ENCODE assay signal across 21 cellular contexts in the genomic region with DNA sequence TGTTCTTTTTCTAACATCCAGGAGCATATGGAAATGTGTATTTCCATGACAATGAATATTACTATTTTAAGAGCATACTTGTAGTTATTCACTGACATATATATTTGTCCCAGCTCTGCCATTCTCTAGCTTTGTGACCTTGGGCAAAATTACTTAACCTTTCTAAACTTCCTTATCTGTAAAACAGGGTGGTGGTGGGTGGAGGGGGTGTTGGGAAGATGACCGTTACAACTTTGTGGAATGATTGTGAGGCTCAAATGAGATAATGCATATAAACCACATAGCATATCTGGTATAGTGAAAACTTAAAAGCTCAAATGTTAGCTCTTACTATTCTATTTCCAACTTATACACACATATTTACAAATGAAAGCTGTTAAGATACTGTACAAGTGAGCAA.
"Had no signal": no experiment of that assay in that cellular context is flagged by ENCODE, and none has a peak within 500 bp of the region (broad histone marks: within the 10 kb centered on the region; RNA-seq: fewer than 3 reads in every experiment).

No MANE protein-coding gene starts in this region.

- H3K9me3 Mint-ChIP-seq: immature natural killer cell; memory B cell; nephron; stimulated activated effector memory CD8-positive, alpha-beta T cell treated with anti-CD3 and anti-CD28 coated beads, Interleukin-12 subunit alpha, Interleukin-12 subunit beta, amount 100 ng/mL, for 72 hours had no signal

- H3K27me3 Mint-ChIP-seq: memory B cell had no signal

- ATAC-seq: gastroesophageal sphincter; left lung; lower lobe of right lung; right lobe of liver; stimulated activated effector memory CD8-positive, alpha-beta T cell treated with anti-CD3 and anti-CD28 coated beads, Interleukin-12 subunit alpha, Interleukin-12 subunit beta, amount 100 ng/mL, for 72 hours; stimulated activated naive CD8-positive, alpha-beta T cell treated with anti-CD3 and anti-CD28 coated beads, Interleukin-15, Interleukin-2, amounts not matched to agents 100 U/mL and 50 U/mL, for 24 hours had no signal

- DNase-seq: effector CD4-positive, alpha-beta T cell; endodermal cell; esophagus squamous epithelium; foreskin fibroblast; glutamatergic neuron; immature natural killer cell; left lung; lower lobe of right lung; occipital lobe; pancreas; right lobe of liver; stimulated activated CD4-positive, alpha-beta T cell treated with anti-CD3 and anti-CD28 coated beads, Interleukin-4, amount 100 ng/mL, for 1 hour; stimulated activated CD8-positive, alpha-beta memory T cell treated with anti-CD3 and anti-CD28 coated beads, Interleukin-4, amount 100 ng/mL, for 48 hours; stimulated activated naive CD8-positive, alpha-beta T cell treated with anti-CD3 and anti-CD28 coated beads, Interleukin-15, Interleukin-2, amounts not matched to agents 100 U/mL and 50 U/mL, for 24 hours; thyroid gland had no signal

- H3K4me1 Mint-ChIP-seq: endodermal cell, nephron had no signal

- H3K27ac Mint-ChIP-seq: endodermal cell, immature natural killer cell, mesothelial cell of epicardium, nephron had no signal

- H3K4me3 Mint-ChIP-seq: endodermal cell; immature natural killer cell; memory B cell; mesothelial cell of epicardium; nephron; stimulated activated effector memory CD8-positive, alpha-beta T cell treated with anti-CD3 and anti-CD28 coated beads, Interleukin-12 subunit alpha, Interleukin-12 subunit beta, amount 100 ng/mL, for 72 hours had no signal

- FAIRE-seq: keratinocyte, pancreas had no signal
